ENCODE assay signal across 12 cellular contexts in the genomic region with DNA sequence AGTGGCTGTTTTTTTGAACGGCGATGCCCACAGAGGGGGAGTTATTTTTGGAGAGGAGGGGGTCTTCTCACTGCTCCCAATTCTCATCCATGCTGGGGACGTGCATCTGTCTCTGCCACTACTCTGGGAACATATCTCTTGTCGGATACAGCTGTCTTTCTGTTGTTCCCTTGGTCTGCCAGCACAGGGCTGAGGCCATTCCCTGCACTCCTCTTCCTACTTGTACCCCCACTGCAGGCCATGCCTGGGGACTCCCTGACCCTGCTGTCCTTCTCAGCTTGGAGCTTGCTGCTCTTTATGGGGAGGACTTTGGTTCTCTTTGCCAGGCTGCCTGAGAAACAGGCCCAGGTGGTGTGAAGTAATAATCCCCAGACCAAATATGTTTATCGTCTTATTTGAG. TPM values are rescaled to one million over a fixed set of nuclear protein-coding genes. Genes with fewer than 3 reads are reported as not detected.
A peak's percentile ranks its signal among the peaks of the same experiment; 100 is the strongest.
DNase-seq lines count a peak whose midpoint lies in the region; ATAC-seq and TF ChIP-seq lines count a peak whose summit lies in the region.
"Had no signal": no experiment of that assay in that cellular context is flagged by ENCODE, and none has a peak within 500 bp of the region (broad histone marks: within the 10 kb centered on the region; RNA-seq: fewer than 3 reads in every experiment).

No MANE protein-coding gene starts in this region.

- H3K9ac ChIP-seq in skeletal muscle satellite cell (ENCODE audit: low read depth, low read length), result peak overlapping the region; percentile 1

- intact Hi-C loops in heart left ventricle (cut with DNase I) (loop anchor here in 1 of 10 donors (2.0 kb wide), 1 partner anchor 19 kb away; the partner anchor contains the start of gene LRCH1), psoas muscle (cut with DNase I) (no loop called here)

- 40 to 60% (median 51%) methylated on average over 5 of the region's 5 CpGs for WGBS in heart left ventricle, 4 donors
- WGBS in psoas muscle, 3 donors, result 36 to 48% (median 42%) methylated on average over 5 of the region's 5 CpGs

- DNase-seq in GM06990 (ENCODE audit: extremely low read depth, insufficient read length) (no peak), NCI-H82 (lab: John Stamatoyannopoulos, UW) (peak; percentile 99), heart left ventricle (no peak), psoas muscle (no peak), progenitor cell of endocrine pancreas (ENCODE audit: low spot score, unreplicated experiment) (no peak), DMS79 treated with DMSO at 0.1 percent for 48 hours (lab: John Stamatoyannopoulos, UW) (no peak)
- DNase-seq: activated naive CD4-positive, alpha-beta T cell; body of pancreas; effector CD4-positive, alpha-beta T cell had no signal

- H3K9me3 Mint-ChIP-seq in progenitor cell of endocrine pancreas (ENCODE audit: low read depth), result no peaks in the 10 kb centered on the region
- H3K9me3 Mint-ChIP-seq: CD14-positive monocyte, IgD-negative memory B cell had no signal

- no peak overlapping the region for H3K27ac Mint-ChIP-seq in progenitor cell of endocrine pancreas
- H3K27ac Mint-ChIP-seq: CD14-positive monocyte had no signal

- H3K4me1 ChIP-seq in heart left ventricle (peaks cover 8 to 85% (median 46%) of the 10 kb centered on the region in 12 donors), skeletal muscle satellite cell (ENCODE audit: control insufficient read depth, insufficient read depth, low read length) (peaks cover 34% of the 10 kb centered on the region), psoas muscle (peaks cover 13% of the 10 kb centered on the region)

- H3K9me3 ChIP-seq in heart left ventricle, result no peaks in the 10 kb centered on the region
- no peaks in the 10 kb centered on the region for H3K9me3 ChIP-seq in skeletal muscle satellite cell (replicated peaks; ENCODE audit: low read length)
- no peaks in the 10 kb centered on the region for H3K9me3 ChIP-seq in psoas muscle
- H3K9me3 ChIP-seq: body of pancreas had no signal

- H3K27ac ChIP-seq in heart left ventricle, result peak overlapping the region in 9 of 12 donors; percentile 5 to 59 (median 37)
- no peak overlapping the region for H3K27ac ChIP-seq in psoas muscle
- H3K27ac ChIP-seq: body of pancreas had no signal

- peak overlapping the region; percentile 66 for H3K4me2 ChIP-seq in skeletal muscle satellite cell (ENCODE audit: low read length)

- H3K36me3 ChIP-seq in GM06990 (ENCODE audit: control insufficient read depth, insufficient read depth, low read length) (no peaks in the 10 kb centered on the region), heart left ventricle (no peaks in the 10 kb centered on the region), skeletal muscle satellite cell (ENCODE audit: insufficient read depth, low read length) (no peaks in the 10 kb centered on the region), psoas muscle (ENCODE audit: insufficient read depth in 1 of 2, low read depth in 1 of 2) (no peaks in the 10 kb centered on the region)

- H3K4me1 Mint-ChIP-seq in progenitor cell of endocrine pancreas (ENCODE audit: low read depth), result peaks cover 8% of the 10 kb centered on the region

- no peak for TF ChIP-seq CTCF in GM06990 (IDR thresholded peaks at IDR 0.05; ENCODE audit: insufficient read depth, low read length, poor library complexity, severe bottlenecking)
- TF ChIP-seq CTCF in heart left ventricle (IDR thresholded peaks at IDR 0.05), result no peak
- no peak for TF ChIP-seq CTCF in psoas muscle (IDR thresholded peaks at IDR 0.05)
- TF ChIP-seq CTCF in progenitor cell of endocrine pancreas (IDR thresholded peaks at IDR 0.05; ENCODE audit: unreplicated experiment), result no peak

- no peaks in the 10 kb centered on the region for H3K27me3 ChIP-seq in GM06990 (replicated peaks; ENCODE audit: control insufficient read depth, insufficient read depth, low read length)
- no peaks in the 10 kb centered on the region for H3K27me3 ChIP-seq in heart left ventricle
- H3K27me3 ChIP-seq in skeletal muscle satellite cell (ENCODE audit: control insufficient read depth, insufficient read depth, low read length), result no peaks in the 10 kb centered on the region
- H3K27me3 ChIP-seq in psoas muscle (ENCODE audit: insufficient read depth in 3 of 3, low read length in 2 of 3), result no peaks in the 10 kb centered on the region
- H3K27me3 ChIP-seq: body of pancreas had no signal

- no peaks in the 10 kb centered on the region for H3K36me3 Mint-ChIP-seq in progenitor cell of endocrine pancreas (ENCODE audit: insufficient read depth)
- H3K36me3 Mint-ChIP-seq: IgD-negative memory B cell had no signal

- no peak for TF ChIP-seq POLR2A in heart left ventricle (IDR thresholded peaks at IDR 0.05)

- no peaks in the 10 kb centered on the region for H3K27me3 Mint-ChIP-seq in progenitor cell of endocrine pancreas
- H3K27me3 Mint-ChIP-seq: IgD-negative memory B cell had no signal

- no peak overlapping the region for H3K4me3 Mint-ChIP-seq in progenitor cell of endocrine pancreas (ENCODE audit: low read depth)
- H3K4me3 Mint-ChIP-seq: CD14-positive monocyte had no signal

- H3K4me3 ChIP-seq in GM06990 (replicated peaks; ENCODE audit: low read depth, low read length) (peak overlapping the region; percentile 24; the same call in 1 of the 2 replicates), heart left ventricle (no peak overlapping the region), skeletal muscle satellite cell (ENCODE audit: low read length) (no peak overlapping the region), psoas muscle (no peak overlapping the region)
- H3K4me3 ChIP-seq: body of pancreas had no signal

- ATAC-seq in heart left ventricle (peak in 3 of 4 donors; percentile 22 to 47 (median 33)), psoas muscle (no peak)
- ATAC-seq: body of pancreas had no signal

RNA-seq across cellular contexts. Expression of gene LRCH1, which starts 19.0 kb away (rescaled TPM):
- total RNA-seq in heart left ventricle (10 to 100 TPM in 8 of 9 donors, 1 to 10 TPM in 1; 9.8 to 20.1 (median 12.9) TPM), psoas muscle (1 to 10 TPM; 4.1 to 7.9 (median 4.7) TPM), progenitor cell of endocrine pancreas (17.9 and 18.3 TPM in 2 replicates)
- polyA plus RNA-seq in heart left ventricle (1 to 10 TPM; 4.5 to 6.4 TPM), psoas muscle (1 to 10 TPM; 1.7 to 2.6 (median 2.3) TPM)
- total RNA-seq in skeletal muscle satellite cell (2012; rRNA removed), result 5.9 and 6.8 TPM in 2 replicates

Comparison
In these comparisons a context has a peak if more than half of its experiments do, and no peak if none do; other contexts are left out.
1. ATAC-seq: peak in heart left ventricle (3 of 4); none in psoas muscle (0 of 4).